30 cellular contexts compared by ENCODE assay signal in the genomic region with DNA sequence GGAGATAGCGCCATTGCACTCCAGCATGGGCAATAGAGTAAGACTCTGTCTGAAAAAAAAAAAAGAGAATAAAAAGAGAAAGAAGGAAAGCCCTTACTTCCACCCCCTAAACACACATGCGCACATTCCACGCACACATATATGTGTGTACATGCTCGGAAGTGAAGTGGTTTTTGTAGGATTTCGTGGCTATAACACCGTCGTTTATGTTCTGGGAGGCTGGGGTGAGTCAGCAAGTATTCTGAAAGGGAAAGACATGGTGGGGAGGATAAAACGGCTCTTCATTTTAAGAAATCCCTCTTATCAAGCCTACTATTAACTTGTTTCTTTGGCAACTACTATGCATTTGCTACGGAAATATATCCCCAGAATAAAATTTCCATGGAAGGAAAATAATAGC.
DNase-seq lines count a peak whose midpoint lies in the region; ATAC-seq and TF ChIP-seq lines count a peak whose summit lies in the region.
"Had no signal": no experiment of that assay in that cellular context is flagged by ENCODE, and none has a peak within 500 bp of the region (broad histone marks: within the 10 kb centered on the region; RNA-seq: fewer than 3 reads in every experiment).

No MANE protein-coding gene starts in this region.

- TF ChIP-seq POLR2A in prostate gland (IDR thresholded peaks at IDR 0.05): no peak
- no peak for TF ChIP-seq POLR2A in upper lobe of left lung (IDR thresholded peaks at IDR 0.05)

- intact Hi-C loops in prostate gland (cut with DNase I): no loop called here

- TF ChIP-seq CTCF in RWPE1 (conservative IDR thresholded peaks at IDR 0.05; ENCODE audit: low read depth): no peak
- TF ChIP-seq CTCF in prostate gland (IDR thresholded peaks at IDR 0.05): no peak
- TF ChIP-seq CTCF in upper lobe of left lung (IDR thresholded peaks at IDR 0.05): no peak
- no peak for TF ChIP-seq CTCF in omental fat pad (IDR thresholded peaks at IDR 0.05)

- H3K36me3 ChIP-seq in prostate gland (no peaks in the 10 kb centered on the region), upper lobe of left lung (no peaks in the 10 kb centered on the region)
- H3K36me3 ChIP-seq: HAP-1, Peyer's patch, WERI-Rb-1 had no signal

- CTCF ChIA-PET in RWPE1 (lab: Yijun Ruan, JAX): interaction anchor here (0.7 kb wide), 2 partner anchors 162 to 990 kb away, joined by 3 to 4 read pairs; no protein-coding TSS in a partner anchor

- H3K9me3 ChIP-seq in prostate gland (no peaks in the 10 kb centered on the region), upper lobe of left lung (no peaks in the 10 kb centered on the region)
- H3K9me3 ChIP-seq: Caco-2, HAP-1, Peyer's patch had no signal

- H3K4me1 ChIP-seq in prostate gland (replicated peaks) (peaks cover 10% of the 10 kb centered on the region), upper lobe of left lung (peaks cover 18 to 30% (median 24%) of the 10 kb centered on the region in 4 donors)

- H3K27ac ChIP-seq in RWPE1: peak overlapping the region; percentile 71
- peak overlapping the region; percentile 92 for H3K27ac ChIP-seq in caudate nucleus (ENCODE audit: low read depth, low read length)
- H3K27ac ChIP-seq in prostate gland: peak overlapping the region; percentile 83 to 89
- peak overlapping the region in 3 of 4 donors; percentile 62 to 73 (median 63) for H3K27ac ChIP-seq in upper lobe of left lung
- H3K27ac ChIP-seq: KMS-11, WERI-Rb-1 had no signal

- POLR2A ChIA-PET in RWPE1 (lab: Yijun Ruan, JAX; ENCODE audit: low non-redundant PET): no interaction called here

- DNase-seq in RWPE1 (ENCODE audit: low spot score): no peak
- DNase-seq in caudate nucleus (lab: John Stamatoyannopoulos, UW): no peak
- no peak for DNase-seq in prostate gland (ENCODE audit: low spot score)
- DNase-seq in upper lobe of left lung: no peak
- DNase-seq in omental fat pad (ENCODE audit: low spot score): no peak
- no peak for DNase-seq in dedifferentiated amniotic fluid mesenchymal stem cell (ENCODE audit: extremely low spot score)
- no peak for DNase-seq in DMS79 (lab: John Stamatoyannopoulos, UW)
- DNase-seq in midbrain (lab: John Stamatoyannopoulos, UW): no peak
- DNase-seq: activated CD4-positive, alpha-beta T cell treated with anti-CD3 and anti-CD28 coated beads for 48 hours; activated CD8-positive, alpha-beta memory T cell treated with anti-CD3 and anti-CD28 coated beads for 24 hours; activated effector memory CD4-positive, alpha-beta T cell treated with anti-CD3 and anti-CD28 coated beads, Interleukin-2, amount 50 U/mL, for 16 hours; activated naive CD8-positive, alpha-beta T cell treated with anti-CD3 and anti-CD28 coated beads, Interleukin-2, amount 10 ng/mL, durations not matched to agents 7 days and 5 days; activated T-cell treated with anti-CD3 and anti-CD28 coated beads, Interleukin-2, amount 50 U/mL, for 1 hour; Caco-2; DMS53; left cardiac atrium; NCI-H1417 treated with DMSO at 0.1 percent for 48 hours; NCI-H2081 treated with DMSO at 0.1 percent for 48 hours; NCI-H226; NCI-H69; Peyer's patch; retina; stimulated activated CD4-positive, alpha-beta T cell treated with anti-CD3 and anti-CD28 coated beads, Interleukin-1b, Interleukin-23, amount 100 ng/mL, for 48 hours; stimulated activated naive CD4-positive, alpha-beta T cell treated with Interleukin-2 at 50 U/mL for 16 hours; SW 1271; trophoblast cell; WERI-Rb-1 had no signal

- WGBS in prostate gland: 94% methylated on average over 9 of the region's 9 CpGs
- WGBS in upper lobe of left lung, 2 donors: 80 to 87% methylated on average over 9 of the region's 9 CpGs

- H3K4me3 ChIP-seq in prostate gland (no peak overlapping the region), upper lobe of left lung (no peak overlapping the region)
- H3K4me3 ChIP-seq: HAP-1, Peyer's patch, smooth muscle cell had no signal

- H3K27me3 ChIP-seq in prostate gland (replicated peaks; ENCODE audit: insufficient read depth) (no peaks in the 10 kb centered on the region), upper lobe of left lung (no peaks in the 10 kb centered on the region)
- H3K27me3 ChIP-seq: Peyer's patch had no signal

- ATAC-seq in upper lobe of left lung (ENCODE audit: low FRiP score in 2 of 2) (no peak), omental fat pad (ENCODE audit: low FRiP score) (no peak)
- ATAC-seq: left cardiac atrium had no signal

- TF ChIP-seq EP300 in upper lobe of left lung (IDR thresholded peaks at IDR 0.05): no peak
